ENCODE assay signal across 8 cellular contexts in the genomic region with DNA sequence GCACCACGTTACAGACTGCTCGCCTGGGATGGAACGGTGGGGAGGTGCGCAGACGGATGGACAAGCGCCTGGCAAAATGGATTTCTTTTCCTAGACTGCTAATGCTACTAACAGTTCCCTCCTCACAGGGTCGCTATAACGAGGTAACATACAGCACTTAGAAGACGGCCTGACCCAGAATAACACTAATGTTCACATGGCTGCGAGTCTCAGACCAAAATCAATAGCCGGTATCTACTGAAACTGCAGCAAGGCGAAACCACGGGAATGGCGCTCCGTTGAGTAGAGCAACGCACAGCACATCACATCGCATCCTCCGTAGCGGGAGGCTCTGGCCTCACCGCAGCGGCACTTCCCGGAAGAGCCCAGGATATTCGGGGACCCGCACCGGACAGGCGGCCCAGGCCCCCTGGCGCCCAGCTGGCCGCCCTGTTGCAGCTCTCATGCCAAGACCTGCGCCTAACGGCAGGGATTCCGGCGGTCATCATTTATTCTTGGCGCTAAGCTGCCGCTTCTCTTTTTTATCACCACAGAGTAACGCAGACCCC. TPM values are rescaled to one million over a fixed set of nuclear protein-coding genes. Genes with fewer than 3 reads are reported as not detected.
DNase-seq lines count a peak whose midpoint lies in the region; ATAC-seq, FAIRE-seq and TF ChIP-seq lines count a peak whose summit lies in the region.

No MANE protein-coding gene starts in this region.

- H3K36me3 ChIP-seq in kidney (ENCODE audit: control insufficient read depth in 1 of 2, insufficient read depth in 2 of 2, low read length in 2 of 2): peaks cover 8 to 15% of the 10 kb centered on the region in 2 donors

- peak overlapping the region; percentile 1 to 64 for H3K27ac ChIP-seq in kidney (ENCODE audit: low read depth in 2 of 2, low read length in 2 of 2)

- H3K9me3 ChIP-seq in kidney (ENCODE audit: control insufficient read depth in 1 of 2, low read length in 2 of 2): no peaks in the 10 kb centered on the region

- no peaks in the 10 kb centered on the region for H3K27me3 Mint-ChIP-seq in MCF 10A (ENCODE audit: insufficient read depth, unreplicated experiment)

- no peaks in the 10 kb centered on the region for H3K9me3 Mint-ChIP-seq in MCF 10A (ENCODE audit: unreplicated experiment)

- H3K4me3 ChIP-seq in kidney (ENCODE audit: low read length in 2 of 2): peak overlapping the region; percentile 61 to 82

- DNase-seq in ELR (ENCODE audit: low read depth) (peak; percentile 71), MCF 10A (ENCODE audit: unreplicated experiment) (no peak), kidney (no peak), posterior vena cava (ENCODE audit: low spot score) (no peak)
- peak; percentile 8 to 22 for DNase-seq in stimulated activated CD4-positive, alpha-beta T cell treated with anti-CD3 and anti-CD28 coated beads, Interleukin-1b, Interleukin-23, amount 100 ng/mL, for 4 hours (ENCODE audit: low read depth in 2 of 2)

- no TSS peak for BruUV-seq in MCF 10A (replicated peaks; lab: Mats Ljungman, UMichigan)

- H3K36me3 Mint-ChIP-seq in MCF 10A (ENCODE audit: insufficient read depth, unreplicated experiment): peaks cover 27% of the 10 kb centered on the region

- no peak for TF ChIP-seq CTCF in MCF 10A (IDR thresholded peaks at IDR 0.05; ENCODE audit: unreplicated experiment)
- TF ChIP-seq CTCF in kidney (IDR thresholded peaks at IDR 0.05; ENCODE audit: borderline replicate concordance, extremely low read depth, insufficient read depth): no peak

- FAIRE-seq in kidney (lab: Jason Lieb, UNC): no peak

- peaks cover 0 to 10% of the 10 kb centered on the region in 2 donors for H3K4me1 ChIP-seq in kidney (ENCODE audit: control insufficient read depth in 1 of 2, insufficient read depth in 1 of 2, low read depth in 1 of 2, low read length in 2 of 2)

- peak overlapping the region; percentile 91 for H3K4me3 Mint-ChIP-seq in MCF 10A (ENCODE audit: unreplicated experiment)

- CTCF ChIA-PET in MCF 10A (lab: Yijun Ruan, JAX): interaction anchor here (0.6 kb wide), 1 partner anchor 27 kb away, joined by 6 read pairs; no protein-coding TSS in a partner anchor

- H3K27ac Mint-ChIP-seq in MCF 10A (ENCODE audit: low read depth, unreplicated experiment): no peak overlapping the region

- H3K9ac ChIP-seq in kidney (ENCODE audit: low read length in 2 of 2): peak overlapping the region in 1 of 2 donors; percentile 60

- intact Hi-C loops in MCF 10A (cut with micrococcal nuclease) (no loop called here), kidney (cut with DNase I) (no loop called here), posterior vena cava (cut with DNase I) (no loop called here)

- ATAC-seq in GM19468 (IDR thresholded peaks at IDR 0.05; ENCODE audit: extremely low read depth, unreplicated experiment): peak; percentile 4
- ATAC-seq in HG03558 (IDR thresholded peaks at IDR 0.05; ENCODE audit: extremely low read depth, unreplicated experiment): peak; percentile 9
- peak; percentile 81 for ATAC-seq in SK-N-SH treated with all-trans-retinoic acid at 6 μM for 48 hours

- H3K4me1 Mint-ChIP-seq in MCF 10A (ENCODE audit: insufficient read depth, unreplicated experiment): peaks cover 10% of the 10 kb centered on the region

- POLR2A ChIA-PET in MCF 10A (lab: Yijun Ruan, JAX): interaction anchor here (0.6 to 1.5 kb wide), 4 partner anchors 9 to 883 kb away, joined by 3 to 5 read pairs (median 4); no protein-coding TSS in a partner anchor

TF ChIP-seq in SK-N-SH treated with all-trans-retinoic acid at 6 μM for 48 hours, 23 proteins besides CTCF, POLR2A, EP300 and RAD21:
- TF ChIP-seq BACH2 (CRISPR knock-in tag; IDR thresholded peaks at IDR 0.05; ENCODE audit: borderline replicate concordance) (no peak), ZC3H10 (CRISPR knock-in tag; IDR thresholded peaks at IDR 0.05) (no peak)
- TF ChIP-seq, protein P1, sequence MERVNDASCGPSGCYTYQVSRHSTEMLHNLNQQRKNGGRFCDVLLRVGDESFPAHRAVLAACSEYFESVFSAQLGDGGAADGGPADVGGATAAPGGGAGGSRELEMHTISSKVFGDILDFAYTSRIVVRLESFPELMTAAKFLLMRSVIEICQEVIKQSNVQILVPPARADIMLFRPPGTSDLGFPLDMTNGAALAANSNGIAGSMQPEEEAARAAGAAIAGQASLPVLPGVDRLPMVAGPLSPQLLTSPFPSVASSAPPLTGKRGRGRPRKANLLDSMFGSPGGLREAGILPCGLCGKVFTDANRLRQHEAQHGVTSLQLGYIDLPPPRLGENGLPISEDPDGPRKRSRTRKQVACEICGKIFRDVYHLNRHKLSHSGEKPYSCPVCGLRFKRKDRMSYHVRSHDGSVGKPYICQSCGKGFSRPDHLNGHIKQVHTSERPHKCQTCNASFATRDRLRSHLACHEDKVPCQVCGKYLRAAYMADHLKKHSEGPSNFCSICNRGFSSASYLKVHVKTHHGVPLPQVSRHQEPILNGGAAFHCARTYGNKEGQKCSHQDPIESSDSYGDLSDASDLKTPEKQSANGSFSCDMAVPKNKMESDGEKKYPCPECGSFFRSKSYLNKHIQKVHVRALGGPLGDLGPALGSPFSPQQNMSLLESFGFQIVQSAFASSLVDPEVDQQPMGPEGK (CRISPR knock-in tag; IDR thresholded peaks at IDR 0.05; ENCODE audit: borderline replicate concordance): no peak

RNA-seq across cellular contexts. Expression of a gene that starts 46.6 kb away (rescaled TPM):
- total RNA-seq in MCF 10A (2022): 38.5 and 61.6 TPM in 2 replicates
- 51.8 TPM for total RNA-seq in kidney
- polyA plus RNA-seq in kidney (ENCODE audit: insufficient read depth, low read depth, low replicate concordance): 30.0 TPM
- 10 to 100 TPM; 42.0 to 44.4 TPM for total RNA-seq in posterior vena cava

Comparison
In these comparisons a context has a peak if more than half of its experiments do, and no peak if none do; other contexts are left out.
1. DNase-seq: peak in ELR (single experiment) and stimulated activated CD4-positive, alpha-beta T cell treated with anti-CD3 and anti-CD28 coated beads, Interleukin-1b, Interleukin-23, amount 100 ng/mL, for 4 hours (2 of 2); none in MCF 10A (single experiment), kidney (single experiment) and posterior vena cava (single experiment).
2. ATAC-seq: peak in every context shown above with its lines; median percentile 81 in SK-N-SH treated with all-trans-retinoic acid at 6 μM for 48 hours; 9 in HG03558; 4 in GM19468.